ENCODE assay signal across 9 cellular contexts in the genomic region with DNA sequence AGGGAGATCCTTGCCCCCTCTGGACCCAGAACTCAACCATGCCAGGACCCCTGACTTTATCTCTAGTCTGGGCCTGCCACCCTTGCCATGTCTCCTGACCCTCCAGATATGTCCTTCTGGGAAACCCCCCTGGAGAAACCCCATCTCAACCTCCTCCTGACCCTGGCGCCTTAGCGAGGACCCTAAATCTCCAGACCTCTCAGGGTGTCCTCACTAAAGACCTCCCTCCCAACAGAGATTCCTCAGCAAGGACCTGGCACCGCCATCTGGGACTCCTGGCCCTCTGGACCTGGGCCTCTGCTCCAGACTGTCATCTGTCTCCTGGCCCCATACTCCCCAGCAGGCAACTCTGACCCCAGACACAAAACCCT. TPM values are rescaled to one million over a fixed set of nuclear protein-coding genes. Genes with fewer than 3 reads are reported as not detected.
A peak's percentile ranks its signal among the peaks of the same experiment; 100 is the strongest.
DNase-seq lines count a peak whose midpoint lies in the region; ATAC-seq and TF ChIP-seq lines count a peak whose summit lies in the region.
"Had no signal": no experiment of that assay in that cellular context is flagged by ENCODE, and none has a peak within 500 bp of the region (broad histone marks: within the 10 kb centered on the region; RNA-seq: fewer than 3 reads in every experiment).

No MANE protein-coding gene starts in this region.

- H3K27me3 ChIP-seq in HUES6 (ENCODE audit: control insufficient read depth, insufficient read depth, low read length) = peaks cover 41% of the 10 kb centered on the region

- H3K9me3 ChIP-seq in HUES6 (ENCODE audit: control insufficient read depth, insufficient read depth, low read depth, low read length) = no peaks in the 10 kb centered on the region

- H3K27ac Mint-ChIP-seq in effector memory CD8-positive, alpha-beta T cell = peak overlapping the region; percentile 70 to 78
- no peak overlapping the region for H3K27ac Mint-ChIP-seq in neural crest cell (ENCODE audit: unreplicated experiment)

- TF ChIP-seq CTCF in AG09309 (IDR thresholded peaks at IDR 0.05; ENCODE audit: control insufficient read depth, insufficient read depth, low read depth, low read length, missing control alignments) = no peak
- no peak for TF ChIP-seq CTCF in neural crest cell (conservative IDR thresholded peaks at IDR 0.05)

- H3K4me1 Mint-ChIP-seq in effector memory CD8-positive, alpha-beta T cell (ENCODE audit: low read depth in 2 of 2) = peaks cover 35 to 36% of the 10 kb centered on the region in 2 donors
- peaks cover 9% of the 10 kb centered on the region for H3K4me1 Mint-ChIP-seq in neural crest cell

- H3K9me3 Mint-ChIP-seq in effector memory CD8-positive, alpha-beta T cell = no peaks in the 10 kb centered on the region
- no peaks in the 10 kb centered on the region for H3K9me3 Mint-ChIP-seq in neural crest cell

- no peak for ATAC-seq in effector memory CD8-positive, alpha-beta T cell (replicated peaks)
- ATAC-seq in HG03175 (IDR thresholded peaks at IDR 0.05; ENCODE audit: unreplicated experiment) (no peak), HG03565 (IDR thresholded peaks at IDR 0.05; ENCODE audit: unreplicated experiment) (no peak)

- DNase-seq in AG09309 (ENCODE audit: low read depth) = no peak
- no peak for DNase-seq in effector memory CD8-positive, alpha-beta T cell
- DNase-seq in neural crest cell (ENCODE audit: low read depth, low spot score) = no peak
- no peak for DNase-seq in NCI-H345 treated with DMSO at 0.1 percent for 48 hours (lab: John Stamatoyannopoulos, UW; ENCODE audit: unreplicated experiment)
- DNase-seq in HT-29 (ENCODE audit: low spot score) = no peak
- DNase-seq: DMS 273 treated with DMSO at 0.1 percent for 48 hours had no signal

- H3K36me3 ChIP-seq in HUES6 (ENCODE audit: control insufficient read depth, insufficient read depth, low read length) = peaks cover 5% of the 10 kb centered on the region; the same call in 1 of the 2 replicates

- H3K9ac ChIP-seq in HUES6 (ENCODE audit: low read length) = no peak overlapping the region

- H3K4me1 ChIP-seq in HUES6 (ENCODE audit: control insufficient read depth, insufficient read depth, low read length) = peaks cover 8% of the 10 kb centered on the region; the same call in 1 of the 2 replicates

- H3K27ac ChIP-seq in HUES6 (ENCODE audit: low read depth, low read length) = no peak overlapping the region

- peaks cover 16% of the 10 kb centered on the region for H3K36me3 Mint-ChIP-seq in effector memory CD8-positive, alpha-beta T cell (ENCODE audit: insufficient read depth)
- H3K36me3 Mint-ChIP-seq in neural crest cell (ENCODE audit: low read depth) = no peaks in the 10 kb centered on the region

- H3K27me3 Mint-ChIP-seq in effector memory CD8-positive, alpha-beta T cell = no peaks in the 10 kb centered on the region
- peaks cover 67% of the 10 kb centered on the region for H3K27me3 Mint-ChIP-seq in neural crest cell (ENCODE audit: low read depth)

- H3K4me3 ChIP-seq in AG09309 (ENCODE audit: control insufficient read depth, low read depth, low read length) (peak overlapping the region; percentile 86), HUES6 (ENCODE audit: low read depth, low read length) (peak overlapping the region; percentile 72; the same call in 1 of the 2 replicates)

- H3K4me3 Mint-ChIP-seq in effector memory CD8-positive, alpha-beta T cell = peak overlapping the region; percentile 85 to 92
- peak overlapping the region; percentile 54 for H3K4me3 Mint-ChIP-seq in neural crest cell

RNA-seq across cellular contexts. Expression of a gene that starts 1.3 kb away (rescaled TPM):
- not detected in 2 replicates for total RNA-seq in neural crest cell
- total RNA-seq in HT-29 (2014; rRNA removed; shearing (Covaris generic)) = 10.3 and 13.9 TPM in 2 replicates

RNA-seq across cellular contexts. Expression of a gene that starts 5.2 kb away (rescaled TPM):
- total RNA-seq in neural crest cell = 43.7 and 45.7 TPM in 2 replicates
- 137 and 149 TPM in 2 replicates for total RNA-seq in HT-29 (2014; rRNA removed; shearing (Covaris generic))

RNA-seq across cellular contexts. Expression of a gene that starts 14.7 kb away (rescaled TPM):
- total RNA-seq in neural crest cell = 5.0 and 6.0 TPM in 2 replicates
- 4.0 and 10.5 TPM in 2 replicates for total RNA-seq in HT-29 (2014; rRNA removed; shearing (Covaris generic))

RNA-seq across cellular contexts. Expression of a gene that starts 16.9 kb away (rescaled TPM):
- total RNA-seq in neural crest cell = not detected in 2 replicates
- total RNA-seq in HT-29 (2014; rRNA removed; shearing (Covaris generic)) = 1,318 and 1,477 TPM in 2 replicates

RNA-seq across cellular contexts. Expression of a gene that starts 53.4 kb away (rescaled TPM):
- 186 and 190 TPM in 2 replicates for total RNA-seq in neural crest cell
- 627 and 640 TPM in 2 replicates for total RNA-seq in HT-29 (2014; rRNA removed; shearing (Covaris generic))

Comparison
In these comparisons a context has a peak if more than half of its experiments do, and no peak if none do; other contexts are left out.
1. RNA of a gene that starts 1.3 kb away (total RNA-seq): 10.3 to 13.9 TPM in HT-29; not detected in neural crest cell; every median in the first group is over 10 times any median in the second.